In the genomic region with DNA sequence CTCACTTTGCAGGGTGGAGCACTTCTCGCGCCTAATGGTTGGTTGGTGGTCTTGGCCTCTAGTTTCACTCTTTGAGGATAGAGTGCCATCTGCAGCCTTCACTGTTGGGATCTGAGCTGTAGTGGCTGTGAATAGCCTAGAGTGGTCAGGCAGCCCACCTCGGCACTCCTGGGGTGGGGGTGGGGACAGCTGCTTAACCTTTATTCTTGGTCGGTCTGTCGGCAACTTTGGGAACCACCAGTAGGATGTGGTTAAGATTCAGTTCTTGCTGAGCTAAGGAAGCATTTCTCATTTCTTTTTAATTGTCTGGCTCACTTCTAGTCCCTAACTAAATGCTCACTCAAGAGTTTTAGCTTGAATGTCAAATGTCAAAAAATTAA, we compare ENCODE assay signal across 1 cellular context.
TF ChIP-seq lines count a peak whose summit lies in the region.

No MANE protein-coding gene starts in this region.

TF ChIP-seq in K562, 482 proteins besides CTCF, POLR2A, EP300 and RAD21:
- no peak for TF ChIP-seq TCF7 (IDR thresholded peaks at IDR 0.05; ENCODE audit: borderline replicate concordance)
- 0 out of 2 replicates have a peak, but pooled peaks have one; percentile 17 for TF ChIP-seq POLR2G (IDR thresholded peaks at IDR 0.05; ENCODE audit: low read depth, low read length)
- TF ChIP-seq RBFOX2 (IDR thresholded peaks at IDR 0.05; ENCODE audit: low read depth, low read length), result 0 out of 2 replicates have a peak, but pooled peaks have one; percentile 26
- TF ChIP-seq FOXK2 (conservative IDR thresholded peaks at IDR 0.05 in 1 of 2, IDR thresholded peaks at IDR 0.05 in 1 of 2; ENCODE audit: low read depth in 2 of 2), result no peak
